In the genomic region with DNA sequence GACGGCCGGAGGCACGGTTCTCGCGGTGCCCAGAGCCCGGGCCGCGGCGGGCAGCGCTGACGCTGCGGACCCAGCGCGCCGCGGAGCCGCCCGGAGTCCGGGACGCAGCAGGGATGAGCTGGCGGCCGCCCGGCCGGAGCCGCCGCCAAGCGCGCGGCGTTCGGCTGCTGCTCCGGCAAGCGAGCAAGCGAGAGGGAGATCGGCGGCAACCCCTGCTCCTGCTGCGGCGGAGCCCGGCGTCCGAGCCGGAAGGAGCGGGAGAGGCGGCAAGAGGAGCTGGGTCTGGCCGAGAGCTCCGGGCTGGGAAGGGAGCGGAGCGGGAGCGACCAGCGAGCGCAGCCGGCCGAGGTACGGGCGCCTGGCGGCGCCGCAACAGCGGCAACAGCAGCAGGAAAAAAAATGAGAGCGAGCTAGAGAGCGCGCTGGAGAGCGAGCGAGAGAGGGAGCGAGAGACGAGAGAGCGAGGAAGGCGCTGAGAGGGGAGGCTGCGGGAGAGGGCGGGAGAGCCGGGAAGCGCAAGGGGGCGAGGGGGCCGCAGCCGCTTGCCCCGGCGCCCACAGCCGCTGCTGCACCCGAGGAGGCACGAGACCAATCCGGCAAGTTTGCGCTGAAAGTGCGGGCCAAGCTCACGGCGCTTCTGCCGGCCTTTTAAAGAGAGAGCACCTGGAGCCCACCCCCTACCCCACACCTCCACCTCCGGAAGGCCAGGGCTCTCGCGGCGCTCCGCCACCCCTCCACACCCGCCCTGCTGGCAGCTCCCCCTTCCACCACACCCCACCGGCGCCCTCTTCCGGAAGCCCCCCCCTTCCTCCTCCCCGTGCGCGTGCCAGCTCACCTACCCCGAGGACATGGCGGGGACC, we compare ENCODE assay signal across 8 cellular contexts. TPM values are rescaled to one million over a fixed set of nuclear protein-coding genes. Genes with fewer than 3 reads are reported as not detected.
DNase-seq lines count a peak whose midpoint lies in the region; ATAC-seq, FAIRE-seq and TF ChIP-seq lines count a peak whose summit lies in the region.

No MANE protein-coding gene starts in this region.

- 1% methylated on average over 58 to 100 of the region's 100 CpGs for WGBS in pancreas, 2 donors

- TF ChIP-seq CTCF in fibroblast of the aortic adventitia (IDR thresholded peaks at IDR 0.05; ENCODE audit: insufficient read depth, low read length) (no peak), pancreas (IDR thresholded peaks at IDR 0.05) (no peak)

- intact Hi-C loops in pancreas (cut with DNase I), result loop anchor here in 1 of 3 donors (5.0 kb wide), 1 partner anchor 83 kb away; no protein-coding TSS in a partner anchor

- no peaks in the 10 kb centered on the region for H3K9me3 ChIP-seq in pancreas

- peaks cover 0 to 36% (median 5%) of the 10 kb centered on the region in 4 donors for H3K27me3 ChIP-seq in pancreas

- peaks cover 10 to 16% (median 15%) of the 10 kb centered on the region in 3 donors for H3K4me1 ChIP-seq in pancreas

- peaks cover 16% of the 10 kb centered on the region for H3K4me1 Mint-ChIP-seq in activated T-cell treated with anti-CD3 and anti-CD28 coated beads, Interleukin-2, amount 50 U/mL, for 4 hours (ENCODE audit: low read depth)

- H3K36me3 ChIP-seq in pancreas, result no peaks in the 10 kb centered on the region

- FAIRE-seq in pancreas (lab: Jason Lieb, UNC), result no peak

- ATAC-seq in activated T-cell treated with anti-CD3 and anti-CD28 coated beads, Interleukin-2, amount 50 U/mL, for 4 hours, result peak; percentile 39 to 47
- peak in 3 of 4 donors; percentile 54 to 74 (median 63) for ATAC-seq in pancreas
- no peak for ATAC-seq in HG02852 (IDR thresholded peaks at IDR 0.05; ENCODE audit: unreplicated experiment)

- no peaks in the 10 kb centered on the region for H3K9me3 Mint-ChIP-seq in activated T-cell treated with anti-CD3 and anti-CD28 coated beads, Interleukin-2, amount 50 U/mL, for 4 hours

- H3K36me3 Mint-ChIP-seq in activated T-cell treated with anti-CD3 and anti-CD28 coated beads, Interleukin-2, amount 50 U/mL, for 4 hours (ENCODE audit: insufficient read depth), result no peaks in the 10 kb centered on the region

- no peak overlapping the region for H3K27ac ChIP-seq in pancreas

- DNase-seq in COLO668 (lab: John Stamatoyannopoulos, UW; ENCODE audit: unreplicated experiment) (peak; percentile 61), M059J (ENCODE audit: low read depth) (peak; percentile 59), fibroblast of the aortic adventitia (ENCODE audit: low read depth) (peak; percentile 39), pancreas (peak in 5 of 6 donors; percentile 13 to 70 (median 36)), GM19238 (ENCODE audit: insufficient read length, low spot score) (no peak), C1 segment of cervical spinal cord (lab: John Stamatoyannopoulos, UW) (no peak)
- DNase-seq in activated T-cell treated with anti-CD3 and anti-CD28 coated beads, Interleukin-2, amount 50 U/mL, for 4 hours, result peak; percentile 40

- H3K4me3 ChIP-seq in fibroblast of the aortic adventitia (ENCODE audit: low read depth, low read length) (peak overlapping the region; percentile 48), pancreas (peak overlapping the region; percentile 10 to 46 (median 22))

- H3K27me3 Mint-ChIP-seq in activated T-cell treated with anti-CD3 and anti-CD28 coated beads, Interleukin-2, amount 50 U/mL, for 4 hours (ENCODE audit: low read depth), result peaks cover 66% of the 10 kb centered on the region

- H3K4me3 Mint-ChIP-seq in activated T-cell treated with anti-CD3 and anti-CD28 coated beads, Interleukin-2, amount 50 U/mL, for 4 hours, result peak overlapping the region; percentile 63

RNA-seq across cellular contexts. Expression of a gene that starts 0.5 kb away (rescaled TPM):
- not detected in 2 replicates for total RNA-seq in M059J (2014; rRNA removed; shearing (Covaris generic))
- total RNA-seq in activated T-cell treated with anti-CD3 and anti-CD28 coated beads, Interleukin-2, amount 50 U/mL, for 4 hours, result under 1 TPM in 2 of 3 donors, not detected in 1; 0.25 to 0.29 TPM
- total RNA-seq in fibroblast of the aortic adventitia (ENCODE audit: low replicate concordance) (0.08 TPM in 1 of 2 replicates, not detected in the other), pancreas (1 to 10 TPM in 3 of 6 donors, under 1 TPM in 3; 0.23 to 1.9 (median 1.1) TPM)
- polyA plus RNA-seq in pancreas, result 1 to 10 TPM; 2.2 to 6.8 TPM

Comparison
In these comparisons a context has a peak if more than half of its experiments do, and no peak if none do; other contexts are left out.
1. DNase-seq: peak in COLO668 (single experiment), M059J (single experiment), activated T-cell treated with anti-CD3 and anti-CD28 coated beads, Interleukin-2, amount 50 U/mL, for 4 hours (single experiment), fibroblast of the aortic adventitia (single experiment) and pancreas (5 of 6); none in GM19238 (single experiment) and C1 segment of cervical spinal cord (0 of 14).